In the genomic region with DNA sequence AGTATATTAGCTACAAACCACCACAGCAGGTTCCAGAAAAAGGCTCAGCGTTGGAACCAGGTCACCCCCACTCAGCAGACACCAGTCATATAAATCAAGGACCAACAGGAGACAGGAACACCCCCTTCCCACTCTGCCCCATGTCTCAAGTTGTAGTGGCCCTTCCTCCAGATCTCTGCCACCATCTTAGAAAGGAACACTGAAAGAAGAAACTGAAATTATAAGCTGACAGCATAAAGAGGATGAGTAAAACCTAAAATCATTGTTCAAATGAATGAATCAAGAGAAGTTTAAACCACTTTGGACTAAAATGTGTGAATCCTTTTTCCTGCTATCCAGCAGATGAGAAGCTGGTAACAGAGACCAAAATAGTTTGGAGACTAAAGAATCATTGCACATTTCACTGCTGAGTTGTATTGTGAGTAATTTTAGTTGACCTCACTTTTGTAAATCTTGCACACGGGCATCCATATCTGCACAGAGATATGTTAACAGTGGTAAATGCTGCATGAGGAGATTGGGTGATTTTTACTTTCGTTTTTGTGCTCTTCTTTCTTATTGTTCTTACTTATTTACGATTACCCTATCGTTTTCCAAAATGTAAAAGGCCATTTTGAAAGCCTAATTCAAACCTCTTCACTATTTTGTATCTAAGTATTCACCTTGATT, we compare ENCODE assay signal across 20 cellular contexts. TPM values are rescaled to one million over a fixed set of nuclear protein-coding genes. Genes with fewer than 3 reads are reported as not detected.
DNase-seq lines count a peak whose midpoint lies in the region; ATAC-seq, FAIRE-seq and TF ChIP-seq lines count a peak whose summit lies in the region.
"Had no signal": no experiment of that assay in that cellular context is flagged by ENCODE, and none has a peak within 500 bp of the region (broad histone marks: within the 10 kb centered on the region; RNA-seq: fewer than 3 reads in every experiment).

No MANE protein-coding gene starts in this region.

- no peak for TF ChIP-seq CTCF in WI38 (IDR thresholded peaks at IDR 0.05; ENCODE audit: low read depth, low read length)

- DNase-seq in activated CD8-positive, alpha-beta memory T cell treated with anti-CD3 and anti-CD28 coated beads, Interleukin-2, amount 10 ng/mL, durations not matched to agents 7 days and 5 days = no peak
- DNase-seq in activated CD8-positive, alpha-beta memory T cell treated with anti-CD3 and anti-CD28 coated beads, Interleukin-2, amount 50 U/mL, for 4 hours = no peak
- DNase-seq in GM19239 (ENCODE audit: insufficient read length, low spot score) (no peak), mesenchymal stem cell (peak; percentile 11), NCI-H1048 (lab: John Stamatoyannopoulos, UW) (no peak)
- no peak for DNase-seq in stimulated activated CD4-positive, alpha-beta T cell treated with anti-CD3 and anti-CD28 coated beads, Interleukin-1b, Interleukin-23, amount 100 ng/mL, for 48 hours
- DNase-seq: ACHN, DMS79 treated with DMSO at 0.1 percent for 48 hours, GOT3, NCI-H2029, right lobe of liver had no signal

- H3K9me3 Mint-ChIP-seq in activated CD8-positive, alpha-beta memory T cell treated with anti-CD3 and anti-CD28 coated beads, Interleukin-2, amount 10 ng/mL, durations not matched to agents 7 days and 5 days (ENCODE audit: low read depth) = peaks cover 10% of the 10 kb centered on the region

- peaks cover 34% of the 10 kb centered on the region for H3K36me3 Mint-ChIP-seq in activated CD8-positive, alpha-beta memory T cell treated with anti-CD3 and anti-CD28 coated beads, Interleukin-2, amount 10 ng/mL, durations not matched to agents 7 days and 5 days

- peak overlapping the region; percentile 46 for H3K9ac ChIP-seq in mesenchymal stem cell (ENCODE audit: low read length)

- H3K4me3 ChIP-seq in WI38 (ENCODE audit: low read depth, low read length) = peak overlapping the region; percentile 15; the same call in 1 of the 2 replicates
- H3K4me3 ChIP-seq in mesenchymal stem cell (ENCODE audit: insufficient read depth in 1 of 2, low read depth in 1 of 2, low read length in 2 of 2) = peak overlapping the region in 1 of 2 experiments; percentile 62
- H3K4me3 ChIP-seq: esophagus muscularis mucosa, right lobe of liver had no signal

- 73% methylated on average over 2 of the region's 5 CpGs for WGBS in mesenchymal stem cell

- no peaks in the 10 kb centered on the region for H3K4me1 ChIP-seq in mesenchymal stem cell (ENCODE audit: control insufficient read depth, insufficient read depth, low read depth, low read length)
- H3K4me1 ChIP-seq: esophagus muscularis mucosa, right lobe of liver had no signal

- no peaks in the 10 kb centered on the region for H3K9me3 ChIP-seq in mesenchymal stem cell (ENCODE audit: control insufficient read depth, low read length)
- H3K9me3 ChIP-seq: esophagus muscularis mucosa, right lobe of liver had no signal

- H3K27me3 ChIP-seq in mesenchymal stem cell (ENCODE audit: control insufficient read depth in 1 of 2, insufficient read depth in 1 of 2, low read length in 2 of 2) = peaks cover 0 to 11% of the 10 kb centered on the region in 2 experiments
- H3K27me3 ChIP-seq: esophagus muscularis mucosa, right lobe of liver had no signal

- H3K4me3 Mint-ChIP-seq in activated CD8-positive, alpha-beta memory T cell treated with anti-CD3 and anti-CD28 coated beads, Interleukin-2, amount 10 ng/mL, durations not matched to agents 7 days and 5 days = peak overlapping the region; percentile 61
- H3K4me3 Mint-ChIP-seq: CD14-positive monocyte, IgD-negative memory B cell had no signal

- H3K14ac ChIP-seq in mesenchymal stem cell (ENCODE audit: low read length in 2 of 2) = no peak overlapping the region

- no peak overlapping the region for H2BK120ac ChIP-seq in mesenchymal stem cell (ENCODE audit: low read depth, low read length)

- no peak overlapping the region for H2AFZ ChIP-seq in mesenchymal stem cell (ENCODE audit: low read depth, low read length)

- peak; percentile 84 for ATAC-seq in activated CD8-positive, alpha-beta memory T cell treated with anti-CD3 and anti-CD28 coated beads, Interleukin-2, amount 10 ng/mL, durations not matched to agents 7 days and 5 days
- no peak for ATAC-seq in HG02623 (IDR thresholded peaks at IDR 0.05; ENCODE audit: unreplicated experiment)
- ATAC-seq: right lobe of liver had no signal

- H2AK5ac ChIP-seq in mesenchymal stem cell (ENCODE audit: low read length, severe bottlenecking) = no peak overlapping the region

- peaks cover 55% of the 10 kb centered on the region for H3K4me1 Mint-ChIP-seq in activated CD8-positive, alpha-beta memory T cell treated with anti-CD3 and anti-CD28 coated beads, Interleukin-2, amount 10 ng/mL, durations not matched to agents 7 days and 5 days

- no peak overlapping the region for H2BK12ac ChIP-seq in mesenchymal stem cell (ENCODE audit: low read length in 2 of 2)

- no peak overlapping the region for H4K8ac ChIP-seq in mesenchymal stem cell (ENCODE audit: low read length)

- peak; percentile 23 for FAIRE-seq in GM19239 (lab: Jason Lieb, UNC)

- no peak overlapping the region for H3K27ac ChIP-seq in mesenchymal stem cell (ENCODE audit: low read length, poor library complexity, severe bottlenecking)
- H3K27ac ChIP-seq: esophagus muscularis mucosa, right lobe of liver, VCaP had no signal

- H3K36me3 ChIP-seq in mesenchymal stem cell (ENCODE audit: control insufficient read depth in 1 of 2, insufficient read depth in 2 of 2, low read depth in 1 of 2, low read length in 2 of 2) = no peaks in the 10 kb centered on the region
- H3K36me3 ChIP-seq: esophagus muscularis mucosa, right lobe of liver had no signal

- H3K4me2 ChIP-seq in mesenchymal stem cell (ENCODE audit: low read length, poor library complexity, severe bottlenecking) = no peak overlapping the region

- no peak overlapping the region for H2BK15ac ChIP-seq in mesenchymal stem cell (ENCODE audit: low read depth, poor library complexity, severe bottlenecking)

- H3K27me3 Mint-ChIP-seq in activated CD8-positive, alpha-beta memory T cell treated with anti-CD3 and anti-CD28 coated beads, Interleukin-2, amount 10 ng/mL, durations not matched to agents 7 days and 5 days = peaks cover 1% of the 10 kb centered on the region
- H3K27me3 Mint-ChIP-seq: IgD-negative memory B cell had no signal

- CTCF ChIA-PET in activated CD8-positive, alpha-beta memory T cell treated with anti-CD3 and anti-CD28 coated beads, Interleukin-2, amount 10 ng/mL, durations not matched to agents 7 days and 5 days (lab: Charles Lee) = interaction anchor here (0.5 to 2.9 kb wide), 9 partner anchors 14 to 1207 kb away, joined by 3 to 12 read pairs (median 5); a partner anchor contains a TSS

- peak overlapping the region; percentile 88 for H3K27ac Mint-ChIP-seq in activated CD8-positive, alpha-beta memory T cell treated with anti-CD3 and anti-CD28 coated beads, Interleukin-2, amount 10 ng/mL, durations not matched to agents 7 days and 5 days
- H3K27ac Mint-ChIP-seq: IgD-negative memory B cell had no signal

- H3K4ac ChIP-seq in mesenchymal stem cell (ENCODE audit: low read depth in 1 of 2, low read length in 2 of 2) = no peak overlapping the region

- H3K23ac ChIP-seq in mesenchymal stem cell (ENCODE audit: low read length in 2 of 2) = no peak overlapping the region

- H2BK5ac ChIP-seq in mesenchymal stem cell (ENCODE audit: low read depth, low read length, poor library complexity, severe bottlenecking) = no peak overlapping the region

- H4K91ac ChIP-seq in mesenchymal stem cell (ENCODE audit: low read length) = no peak overlapping the region

- H3K18ac ChIP-seq in mesenchymal stem cell (ENCODE audit: low read depth in 1 of 2, low read length in 2 of 2) = peak overlapping the region in 1 of 2 experiments; percentile 21

- no peaks in the 10 kb centered on the region for H3K79me1 ChIP-seq in mesenchymal stem cell (replicated peaks; ENCODE audit: low read length, poor library complexity, severe bottlenecking)

RNA-seq across cellular contexts. Expression of a gene that starts 19.8 kb away (rescaled TPM):
- total RNA-seq in activated CD8-positive, alpha-beta memory T cell treated with anti-CD3 and anti-CD28 coated beads, Interleukin-2, amount 10 ng/mL, durations not matched to agents 7 days and 5 days = 1 to 10 TPM; 1.4 to 2.0 TPM
- polyA plus RNA-seq in mesenchymal stem cell (2013, experiment 1 of 2) = 0.06 TPM
- 0.03 TPM for polyA plus RNA-seq in mesenchymal stem cell (2013, experiment 2 of 2)
- total RNA-seq: cardiac septum, esophagus muscularis mucosa, osteocyte, urinary bladder had no signal
- polyA plus RNA-seq: urinary bladder had no signal

RNA-seq across cellular contexts. Expression of a gene that starts 53.9 kb away (rescaled TPM):
- total RNA-seq in activated CD8-positive, alpha-beta memory T cell treated with anti-CD3 and anti-CD28 coated beads, Interleukin-2, amount 10 ng/mL, durations not matched to agents 7 days and 5 days = 10 to 100 TPM; 35.3 to 55.6 TPM
- polyA plus RNA-seq in mesenchymal stem cell (2013, experiment 1 of 2) = 0.50 TPM
- polyA plus RNA-seq in mesenchymal stem cell (2013, experiment 2 of 2) = 0.47 TPM
- total RNA-seq: osteocyte had no signal
